ENCODE assay signal across 10 cellular contexts in the genomic region with DNA sequence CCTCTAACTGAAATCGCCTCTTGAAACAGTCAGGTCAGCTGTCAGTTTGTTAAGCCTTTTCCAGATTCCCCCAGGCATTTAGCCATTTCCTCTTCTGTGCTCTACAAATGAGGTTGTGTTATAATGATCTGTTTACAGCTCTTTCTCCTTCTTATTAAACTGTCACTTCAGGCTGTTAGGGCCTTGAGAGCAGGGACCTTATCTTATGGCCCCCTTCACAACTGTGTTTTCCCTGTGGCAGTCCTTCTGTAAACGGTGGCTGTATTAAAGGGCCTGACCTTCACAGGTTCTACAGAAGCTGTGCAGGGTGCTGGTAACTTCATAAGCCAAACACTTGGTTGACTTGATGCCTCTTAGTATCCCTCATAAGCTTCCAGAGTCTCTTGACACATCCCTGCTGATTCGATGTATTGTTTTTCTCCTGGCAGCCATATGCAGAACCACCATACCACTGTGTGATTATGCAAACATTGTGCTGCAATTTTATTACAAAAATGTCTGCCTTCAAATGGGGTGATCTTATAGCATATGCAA.
A peak's percentile ranks its signal among the peaks of the same experiment; 100 is the strongest.
DNase-seq lines count a peak whose midpoint lies in the region; ATAC-seq and TF ChIP-seq lines count a peak whose summit lies in the region.
"Had no signal": no experiment of that assay in that cellular context is flagged by ENCODE, and none has a peak within 500 bp of the region (broad histone marks: within the 10 kb centered on the region; RNA-seq: fewer than 3 reads in every experiment).

No MANE protein-coding gene starts in this region.

- no peak overlapping the region for H3K27ac Mint-ChIP-seq in activated naive CD4-positive, alpha-beta T cell treated with anti-CD3 and anti-CD28 coated beads, Interleukin-2, amount 50 U/mL, for 72 hours

- peak; percentile 40 for DNase-seq in AG10803 (ENCODE audit: low read depth)
- DNase-seq in NCI-H1048 (lab: John Stamatoyannopoulos, UW), result peak; percentile 15
- no peak for DNase-seq in lung (ENCODE audit: low spot score)
- DNase-seq in activated naive CD4-positive, alpha-beta T cell treated with anti-CD3 and anti-CD28 coated beads, Interleukin-2, amount 50 U/mL, for 72 hours (ENCODE audit: low spot score in 2 of 2), result no peak
- no peak for DNase-seq in SK-N-DZ (ENCODE audit: low spot score)
- no peak for DNase-seq in mucosa of gallbladder (ENCODE audit: low spot score)
- DNase-seq: RPMI8226 had no signal

- ATAC-seq in lung (ENCODE audit: insufficient read depth, low FRiP score) (no peak), GM21619 (IDR thresholded peaks at IDR 0.05; ENCODE audit: unreplicated experiment) (no peak)
- no peak for ATAC-seq in activated naive CD4-positive, alpha-beta T cell treated with anti-CD3 and anti-CD28 coated beads, Interleukin-2, amount 50 U/mL, for 72 hours

- 27 to 39% methylated on average over 3 of the region's 3 CpGs for WGBS in lung, 2 donors

- H3K4me1 ChIP-seq in lung (ENCODE audit: control insufficient read depth in 2 of 2, insufficient read depth in 2 of 2, low read length in 2 of 2), result peaks cover 2 to 19% of the 10 kb centered on the region in 2 donors

- peaks cover 0 to 4% of the 10 kb centered on the region in 2 donors for H3K36me3 Mint-ChIP-seq in activated naive CD4-positive, alpha-beta T cell treated with anti-CD3 and anti-CD28 coated beads, Interleukin-2, amount 50 U/mL, for 72 hours

- H3K9me3 ChIP-seq in lung (ENCODE audit: control insufficient read depth in 2 of 2, insufficient read depth in 1 of 2, low read length in 1 of 2), result no peaks in the 10 kb centered on the region

- TF ChIP-seq CTCF in AG10803 (conservative IDR thresholded peaks at IDR 0.05; ENCODE audit: low read length) (no peak), lung (IDR thresholded peaks at IDR 0.05; ENCODE audit: control extremely low read depth, extremely low read depth) (no peak)

- H3K27me3 ChIP-seq in lung (ENCODE audit: control insufficient read depth, insufficient read depth), result no peaks in the 10 kb centered on the region

- peaks cover 0 to 4% of the 10 kb centered on the region in 2 donors for H3K9me3 Mint-ChIP-seq in activated naive CD4-positive, alpha-beta T cell treated with anti-CD3 and anti-CD28 coated beads, Interleukin-2, amount 50 U/mL, for 72 hours
- H3K9me3 Mint-ChIP-seq: central memory CD8-positive, alpha-beta T cell had no signal

- H3K4me3 ChIP-seq in AG10803 (ENCODE audit: low read length), result no peak overlapping the region
- H3K4me3 ChIP-seq in lung, result no peak overlapping the region

- peaks cover 0 to 4% of the 10 kb centered on the region in 2 donors for H3K36me3 ChIP-seq in lung (ENCODE audit: control insufficient read depth in 2 of 2, insufficient read depth in 2 of 2, low read length in 2 of 2)

- H3K27ac ChIP-seq in cingulate gyrus (ENCODE audit: low read depth, low read length) (peak overlapping the region; percentile 57), lung (ENCODE audit: low read depth in 1 of 2, low read length in 1 of 2) (peak overlapping the region; percentile 52 to 75)

Comparison
In these comparisons a context has a peak if more than half of its experiments do, and no peak if none do; other contexts are left out.
1. DNase-seq: peak in AG10803 (single experiment) and NCI-H1048 (single experiment); none in lung (single experiment), activated naive CD4-positive, alpha-beta T cell treated with anti-CD3 and anti-CD28 coated beads, Interleukin-2, amount 50 U/mL, for 72 hours (0 of 2), SK-N-DZ (single experiment) and mucosa of gallbladder (single experiment).